In the genomic region with DNA sequence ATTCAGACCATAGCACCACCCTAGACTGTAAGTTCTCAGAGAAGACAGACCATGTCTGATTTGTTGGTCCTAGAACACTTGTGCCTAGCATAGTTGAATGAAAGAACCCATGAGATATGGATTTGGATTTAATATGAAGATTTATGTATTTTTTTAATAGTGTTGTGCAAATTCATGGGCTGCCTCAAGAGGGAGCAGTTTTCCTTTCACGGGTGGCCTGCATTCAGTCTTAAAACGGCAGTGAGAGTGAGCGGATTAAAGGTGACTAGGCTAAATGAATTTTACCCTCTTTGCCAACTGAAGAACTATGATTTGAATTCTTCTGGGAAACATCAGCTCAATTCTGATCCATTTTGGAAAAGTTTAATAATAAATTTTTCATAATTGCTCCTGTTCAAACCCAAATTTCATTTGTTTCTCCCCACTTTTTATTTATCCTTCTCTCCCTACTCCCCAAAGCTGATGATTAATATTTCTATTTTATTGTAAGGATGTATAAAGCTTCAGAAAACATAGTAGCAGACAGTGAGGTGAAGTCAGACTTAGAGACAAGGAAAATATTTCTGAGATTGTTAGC, we compare ENCODE assay signal across 9 cellular contexts.
DNase-seq lines count a peak whose midpoint lies in the region; ATAC-seq, FAIRE-seq and TF ChIP-seq lines count a peak whose summit lies in the region.
"Had no signal": no experiment of that assay in that cellular context is flagged by ENCODE, and none has a peak within 500 bp of the region (broad histone marks: within the 10 kb centered on the region; RNA-seq: fewer than 3 reads in every experiment).

No MANE protein-coding gene starts in this region.

- no peak overlapping the region for H3K27ac Mint-ChIP-seq in osteocyte (ENCODE audit: unreplicated experiment)

- H3K4me1 Mint-ChIP-seq in osteocyte (ENCODE audit: unreplicated experiment), result no peaks in the 10 kb centered on the region

- POLR2A ChIA-PET in AG04450 (lab: Yijun Ruan, JAX), result no interaction called here
- POLR2A ChIA-PET in GM10248 (lab: Yijun Ruan, JAX), result no interaction called here

- CTCF ChIA-PET in AG04450 (lab: Charles Lee) (interaction anchor here (0.7 to 0.9 kb wide), 4 partner anchors 24 to 295 kb away, joined by 3 to 4 read pairs (median 4); a partner anchor contains a TSS), GM10248 (lab: Yijun Ruan, JAX) (interaction anchor here (0.9 to 1.5 kb wide), 9 partner anchors 13 to 136 kb away, joined by 3 to 7 read pairs (median 4); no protein-coding TSS in a partner anchor)

- H3K4me3 Mint-ChIP-seq in osteocyte (ENCODE audit: unreplicated experiment), result no peak overlapping the region

- DNase-seq in AG04450 (ENCODE audit: low read depth, low spot score) (no peak), GM10248 (ENCODE audit: extremely low spot score) (peak; percentile 29), NCI-H460 (ENCODE audit: extremely low read depth, low read depth) (peak; percentile 16), brain microvascular endothelial cell (peak; percentile 7), osteocyte (ENCODE audit: extremely low spot score, unreplicated experiment) (no peak), NCI-H2227 treated with DMSO at 0.1 percent for 48 hours (lab: John Stamatoyannopoulos, UW) (no peak), frontal cortex (ENCODE audit: low spot score in 2 of 2) (no peak)

- peak; percentile 76 for ATAC-seq in HG02623 (IDR thresholded peaks at IDR 0.05; ENCODE audit: unreplicated experiment)

- TF ChIP-seq CTCF in AG04450 (IDR thresholded peaks at IDR 0.05; ENCODE audit: low read depth, low read length), result peak; percentile 62
- TF ChIP-seq CTCF in GM10248 (IDR thresholded peaks at IDR 0.05; ENCODE audit: control extremely low read depth, extremely low read depth, low read depth, missing control alignments), result peak; percentile 65
- TF ChIP-seq CTCF in brain microvascular endothelial cell (IDR thresholded peaks at IDR 0.05; ENCODE audit: low read depth, low read length, missing control alignments), result peak; percentile 75
- peak; percentile 63 for TF ChIP-seq CTCF in osteocyte (IDR thresholded peaks at IDR 0.05)

- H3K27me3 Mint-ChIP-seq in osteocyte (ENCODE audit: unreplicated experiment), result peaks cover 6% of the 10 kb centered on the region

- no peaks in the 10 kb centered on the region for H3K36me3 ChIP-seq in brain microvascular endothelial cell (replicated peaks)

- no peaks in the 10 kb centered on the region for H3K9me3 ChIP-seq in AG04450 (ENCODE audit: control insufficient read depth, insufficient read depth, low read length)

- in situ Hi-C loops in brain microvascular endothelial cell (cut with HindIII; ENCODE audit: low pct_ligation_motif_present, low sequenced_read_pairs), result no loop called here

- no peaks in the 10 kb centered on the region for H3K36me3 Mint-ChIP-seq in osteocyte (ENCODE audit: unreplicated experiment)

- FAIRE-seq in frontal cortex (lab: Jason Lieb, UNC), result no peak

- no peak overlapping the region for H3K4me3 ChIP-seq in AG04450 (ENCODE audit: low read depth, low read length)
- H3K4me3 ChIP-seq in brain microvascular endothelial cell (ENCODE audit: low read depth, low read length), result no peak overlapping the region
- H3K4me3 ChIP-seq: lung had no signal

- H3K27me3 ChIP-seq in AG04450 (ENCODE audit: control insufficient read depth, insufficient read depth, low read length) (no peaks in the 10 kb centered on the region), brain microvascular endothelial cell (replicated peaks) (no peaks in the 10 kb centered on the region)

- no peak overlapping the region for H3K27ac ChIP-seq in AG04450 (ENCODE audit: low read depth, low read length)
- H3K27ac ChIP-seq in brain microvascular endothelial cell, result no peak overlapping the region

- no peaks in the 10 kb centered on the region for H3K9me3 Mint-ChIP-seq in osteocyte (ENCODE audit: unreplicated experiment)

Comparison
In these comparisons a context has a peak if more than half of its experiments do, and no peak if none do; other contexts are left out.
1. DNase-seq: peak in GM10248 (single experiment), NCI-H460 (single experiment) and brain microvascular endothelial cell (single experiment); none in AG04450 (single experiment), osteocyte (single experiment), NCI-H2227 treated with DMSO at 0.1 percent for 48 hours (single experiment) and frontal cortex (0 of 2).
2. Peak in every context shown above with its lines, with median percentiles within 50 percentile points of each other: CTCF ChIP-seq.